8 cellular contexts compared by ENCODE assay signal in the genomic region with DNA sequence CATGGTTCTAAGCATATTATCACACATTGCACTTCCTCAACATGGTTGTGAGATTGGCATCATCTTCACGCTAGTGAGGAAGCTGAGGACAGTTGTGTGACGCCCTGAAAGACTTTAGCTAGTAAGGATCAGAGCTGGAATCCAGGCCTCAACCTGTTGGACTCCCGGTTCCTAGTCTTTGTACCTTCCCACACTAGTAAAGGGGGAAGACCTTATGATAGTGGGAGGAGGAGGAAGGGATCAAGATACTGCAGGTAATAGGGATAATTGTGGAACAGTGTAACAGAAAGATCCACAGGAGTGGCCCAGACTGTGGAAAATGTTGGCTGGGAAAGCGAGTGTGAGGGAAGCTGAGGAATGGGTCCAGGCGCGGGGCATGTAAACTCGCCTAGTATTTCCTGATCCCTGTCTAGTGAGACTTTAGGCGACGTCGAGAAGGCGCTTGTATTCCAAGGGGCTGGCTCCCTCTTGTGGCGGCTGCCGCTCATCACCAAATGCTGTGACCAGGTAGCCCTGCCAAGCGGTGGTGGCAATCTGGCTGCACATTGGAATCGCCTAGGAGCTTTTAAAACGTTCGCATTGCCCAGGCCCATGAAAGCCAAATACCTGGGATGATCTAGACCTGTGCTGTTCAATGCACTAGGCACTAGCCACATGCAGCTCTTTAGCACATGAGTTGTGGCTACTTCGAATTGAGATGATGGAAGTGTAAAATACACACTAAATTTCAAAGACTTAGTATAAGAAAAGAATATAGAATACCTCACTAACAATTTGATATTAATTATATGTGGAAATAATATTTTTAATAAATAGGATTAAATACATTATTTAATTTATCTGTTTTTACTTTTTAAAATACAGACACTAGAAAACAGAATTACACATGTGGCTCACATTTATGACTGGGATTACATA. TPM values are rescaled to one million over a fixed set of nuclear protein-coding genes. Genes with fewer than 3 reads are reported as not detected.
DNase-seq lines count a peak whose midpoint lies in the region; TF ChIP-seq lines count a peak whose summit lies in the region.

No MANE protein-coding gene starts in this region.

- intact Hi-C loops in posterior cingulate gyrus (cut with DNase I) = loop anchor here (2.0 to 10.0 kb wide), 2 partner anchors 866 to 936 kb away; no protein-coding TSS in a partner anchor

- TF ChIP-seq CTCF in glutamatergic neuron (IDR thresholded peaks at IDR 0.05; ENCODE audit: partially characterized antibody, unreplicated experiment) = peak; percentile 81

- no peak overlapping the region for H3K27ac Mint-ChIP-seq in glutamatergic neuron (ENCODE audit: unreplicated experiment)

- H3K4me3 Mint-ChIP-seq in glutamatergic neuron (ENCODE audit: unreplicated experiment) = no peak overlapping the region

- no peaks in the 10 kb centered on the region for H3K4me1 Mint-ChIP-seq in glutamatergic neuron (ENCODE audit: low read depth, unreplicated experiment)

- in situ Hi-C loops in G401 (cut with HindIII; ENCODE audit: low sequenced_read_pairs) = no loop called here

- H3K36me3 Mint-ChIP-seq in glutamatergic neuron (ENCODE audit: unreplicated experiment) = no peaks in the 10 kb centered on the region

- DNase-seq in G401 (ENCODE audit: low spot score) (peak; percentile 90), H4 (ENCODE audit: low spot score) (peak; percentile 76), LoVo (ENCODE audit: low spot score) (peak; percentile 79), RPMI8226 (peak; percentile 76), activated gamma-delta T cell treated with Interleukin-2 at 50 U/mL for 16 hours (peak; percentile 17), glutamatergic neuron (peak; percentile 92), posterior cingulate gyrus (peak; percentile 59 to 96 (median 79)), mesenteric fat pad (ENCODE audit: low spot score) (no peak)

- H3K27me3 Mint-ChIP-seq in glutamatergic neuron (ENCODE audit: unreplicated experiment) = peaks cover 3% of the 10 kb centered on the region

- no peaks in the 10 kb centered on the region for H3K9me3 Mint-ChIP-seq in glutamatergic neuron (ENCODE audit: unreplicated experiment)

RNA-seq across cellular contexts. Expression of a gene that starts 38.8 kb away (rescaled TPM):
- not detected in 2 replicates for total RNA-seq in G401 (2014; rRNA removed; shearing (Covaris generic))
- total RNA-seq in H4 (2014; rRNA removed; shearing (Covaris generic)) = not detected in 2 replicates
- total RNA-seq in glutamatergic neuron (ENCODE audit: unreplicated experiment) = not detected
- total RNA-seq in mesenteric fat pad = not detected
